ENCODE assay signal across 31 cellular contexts in the genomic region with DNA sequence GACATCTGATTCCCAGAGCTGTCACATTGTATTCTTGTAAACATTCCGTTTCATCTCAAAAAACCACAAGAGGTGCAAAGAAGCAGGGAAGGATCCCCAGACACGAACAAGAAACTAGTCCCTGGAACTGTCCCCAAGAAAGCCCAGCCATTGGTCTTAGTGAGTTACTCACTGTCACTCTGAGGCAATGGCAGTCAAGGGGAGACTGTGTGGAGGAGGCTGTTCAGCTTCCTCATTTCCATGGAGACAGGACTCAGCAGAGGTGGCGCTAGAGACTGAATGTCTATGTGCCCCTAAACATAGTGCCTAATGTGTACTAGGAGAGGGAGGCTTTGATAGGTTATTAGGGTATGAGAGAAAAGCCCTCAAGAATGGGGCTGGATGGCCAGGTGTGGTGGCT. TPM values are rescaled to one million over a fixed set of nuclear protein-coding genes. Genes with fewer than 3 reads are reported as not detected.
DNase-seq lines count a peak whose midpoint lies in the region; ATAC-seq and TF ChIP-seq lines count a peak whose summit lies in the region.
"Had no signal": no experiment of that assay in that cellular context is flagged by ENCODE, and none has a peak within 500 bp of the region (broad histone marks: within the 10 kb centered on the region; RNA-seq: fewer than 3 reads in every experiment).

No MANE protein-coding gene starts in this region.

- H3K9ac ChIP-seq in Loucy (ENCODE audit: low read depth, low read length, poor library complexity, severe bottlenecking), result no peak overlapping the region

- H3K4me3 Mint-ChIP-seq in naive B cell, result no peak overlapping the region
- no peak overlapping the region for H3K4me3 Mint-ChIP-seq in CD8-positive, alpha-beta T cell
- H3K4me3 Mint-ChIP-seq: activated B cell treated with CpG ODN at 0.5 μM for 24 hours; activated CD4-positive, alpha-beta memory T cell treated with anti-CD3 and anti-CD28 coated beads, Interleukin-2, amount 10 ng/mL, durations not matched to agents 7 days and 5 days; activated naive CD4-positive, alpha-beta T cell treated with anti-CD3 and anti-CD28 coated beads, Interleukin-2, amount 10 ng/mL, durations not matched to agents 7 days and 5 days; neural crest cell; stimulated activated naive CD8-positive, alpha-beta T cell treated with anti-CD3 and anti-CD28 coated beads, Interleukin-15, Interleukin-2, amounts not matched to agents 100 ng/mL and 50 ng/mL, for 24 hours had no signal

- no peaks in the 10 kb centered on the region for H3K9me3 ChIP-seq in Loucy (ENCODE audit: insufficient read depth, low read depth, low read length)
- no peaks in the 10 kb centered on the region for H3K9me3 ChIP-seq in CD8-positive, alpha-beta T cell (ENCODE audit: low read length)
- H3K9me3 ChIP-seq: transverse colon had no signal

- DNase-seq in DMS53 (lab: John Stamatoyannopoulos, UW) (peak; percentile 11), DMS53 treated with DMSO at 0.1 percent for 48 hours (lab: John Stamatoyannopoulos, UW; ENCODE audit: unreplicated experiment) (no peak), SIG-M5 (lab: John Stamatoyannopoulos, UW) (peak; percentile 30), naive B cell (no peak), epidermal melanocyte (ENCODE audit: insufficient read length, low spot score) (no peak), posterior vena cava (ENCODE audit: low spot score) (no peak)
- no peak for DNase-seq in CD8-positive, alpha-beta T cell
- DNase-seq: activated B cell treated with CpG ODN at 0.5 μM for 24 hours; activated CD4-positive, alpha-beta memory T cell treated with anti-CD3 and anti-CD28 coated beads, Interleukin-2, amount 10 ng/mL, durations not matched to agents 7 days and 5 days; activated T-cell treated with anti-CD3 and anti-CD28 coated beads, Interleukin-2, amount 50 U/mL, for 48 hours; caudate nucleus; foreskin fibroblast; IMR-90; left ventricle myocardium superior; NCI-H1092; NCI-H2171; NCI-H526; PC-3; SHP77 treated with DMSO at 0.1 percent for 48 hours; small intestine; transverse colon had no signal

- H3K4me2 ChIP-seq in Loucy (ENCODE audit: low read depth, low read length, poor library complexity, severe bottlenecking), result peak overlapping the region; percentile 62
- H3K4me2 ChIP-seq: hepatocyte had no signal

- intact Hi-C loops in CD8-positive, alpha-beta T cell (cut with DNase I, micrococcal nuclease), result no loop called here
- intact Hi-C loops in posterior vena cava (cut with DNase I), result no loop called here

- H3K27ac Mint-ChIP-seq in naive B cell, result no peak overlapping the region
- H3K27ac Mint-ChIP-seq in CD8-positive, alpha-beta T cell, result no peak overlapping the region
- H3K27ac Mint-ChIP-seq: activated B cell treated with CpG ODN at 0.5 μM for 24 hours; activated CD4-positive, alpha-beta memory T cell treated with anti-CD3 and anti-CD28 coated beads, Interleukin-2, amount 10 ng/mL, durations not matched to agents 7 days and 5 days; activated naive CD4-positive, alpha-beta T cell treated with anti-CD3 and anti-CD28 coated beads, Interleukin-2, amount 10 ng/mL, durations not matched to agents 7 days and 5 days; stimulated activated naive CD8-positive, alpha-beta T cell treated with anti-CD3 and anti-CD28 coated beads, Interleukin-15, Interleukin-2, amounts not matched to agents 100 ng/mL and 50 ng/mL, for 24 hours had no signal

- H3K4me1 ChIP-seq in Loucy (ENCODE audit: insufficient read depth, low read length, poor library complexity, severe bottlenecking), result peaks cover 13% of the 10 kb centered on the region
- H3K4me1 ChIP-seq in CD8-positive, alpha-beta T cell (ENCODE audit: insufficient read depth, low read length), result no peaks in the 10 kb centered on the region
- H3K4me1 ChIP-seq: transverse colon had no signal

- no peaks in the 10 kb centered on the region for H3K79me2 ChIP-seq in Loucy (ENCODE audit: insufficient read depth, low read length)
- H3K79me2 ChIP-seq: hepatocyte had no signal

- H3K27me3 Mint-ChIP-seq in naive B cell, result peaks cover 78 to 90% (median 83%) of the 10 kb centered on the region in 3 donors
- H3K27me3 Mint-ChIP-seq in CD8-positive, alpha-beta T cell (ENCODE audit: low read depth), result peaks cover 57% of the 10 kb centered on the region

- H3K9me2 ChIP-seq in Loucy (replicated peaks; ENCODE audit: low read depth, low read length), result no peaks in the 10 kb centered on the region

- H3K9me3 Mint-ChIP-seq in naive B cell, result no peaks in the 10 kb centered on the region
- no peaks in the 10 kb centered on the region for H3K9me3 Mint-ChIP-seq in CD8-positive, alpha-beta T cell
- H3K9me3 Mint-ChIP-seq: activated B cell treated with CpG ODN at 0.5 μM for 24 hours; activated CD4-positive, alpha-beta memory T cell treated with anti-CD3 and anti-CD28 coated beads, Interleukin-2, amount 10 ng/mL, durations not matched to agents 7 days and 5 days; activated naive CD4-positive, alpha-beta T cell treated with anti-CD3 and anti-CD28 coated beads, Interleukin-2, amount 10 ng/mL, durations not matched to agents 7 days and 5 days; neural crest cell; stimulated activated naive CD8-positive, alpha-beta T cell treated with anti-CD3 and anti-CD28 coated beads, Interleukin-15, Interleukin-2, amounts not matched to agents 100 ng/mL and 50 ng/mL, for 24 hours had no signal

- no peaks in the 10 kb centered on the region for H3K27me3 ChIP-seq in Loucy (ENCODE audit: insufficient read depth, low read length, poor library complexity, severe bottlenecking)
- H3K27me3 ChIP-seq in CD8-positive, alpha-beta T cell (ENCODE audit: insufficient read depth, low read length), result no peaks in the 10 kb centered on the region

- H2AFZ ChIP-seq in Loucy (ENCODE audit: low read length), result peak overlapping the region; percentile 72
- H2AFZ ChIP-seq: hepatocyte had no signal

- no peak for TF ChIP-seq CTCF in Loucy (conservative IDR thresholded peaks at IDR 0.05; ENCODE audit: low read length)
- no peak for TF ChIP-seq CTCF in CD8-positive, alpha-beta T cell (IDR thresholded peaks at IDR 0.05)

- H4K20me1 ChIP-seq in Loucy (ENCODE audit: insufficient read depth, low read length, poor library complexity, severe bottlenecking), result no peaks in the 10 kb centered on the region

- CTCF ChIA-PET in CD8-positive, alpha-beta T cell (lab: Charles Lee), result no interaction called here

- no peak overlapping the region for H3K27ac ChIP-seq in CD8-positive, alpha-beta T cell (ENCODE audit: low read depth, low read length)
- H3K27ac ChIP-seq: 22Rv1, hepatocyte, transverse colon had no signal

- peaks cover 3 to 9% of the 10 kb centered on the region in 2 donors for H3K36me3 Mint-ChIP-seq in naive B cell
- H3K36me3 Mint-ChIP-seq in CD8-positive, alpha-beta T cell, result no peaks in the 10 kb centered on the region
- H3K36me3 Mint-ChIP-seq: activated naive CD4-positive, alpha-beta T cell treated with anti-CD3 and anti-CD28 coated beads, Interleukin-2, amount 10 ng/mL, durations not matched to agents 7 days and 5 days had no signal

- peak overlapping the region; percentile 41 for H3K4me3 ChIP-seq in Loucy (ENCODE audit: low read length, poor library complexity, severe bottlenecking)
- H3K4me3 ChIP-seq in CD8-positive, alpha-beta T cell (ENCODE audit: low read depth, low read length), result no peak overlapping the region
- H3K4me3 ChIP-seq: hepatocyte, transverse colon had no signal

- POLR2A ChIA-PET in CD8-positive, alpha-beta T cell (lab: Charles Lee), result no interaction called here

- no peaks in the 10 kb centered on the region for H3K36me3 ChIP-seq in Loucy (ENCODE audit: insufficient read depth, low read length)
- no peaks in the 10 kb centered on the region for H3K36me3 ChIP-seq in CD8-positive, alpha-beta T cell (ENCODE audit: insufficient read depth, low read length)
- H3K36me3 ChIP-seq: transverse colon had no signal

- no peaks in the 10 kb centered on the region for H3K4me1 Mint-ChIP-seq in naive B cell
- no peaks in the 10 kb centered on the region for H3K4me1 Mint-ChIP-seq in CD8-positive, alpha-beta T cell (ENCODE audit: low read depth)
- H3K4me1 Mint-ChIP-seq: activated B cell treated with CpG ODN at 0.5 μM for 24 hours, neural crest cell had no signal

- no peaks in the 10 kb centered on the region for H3F3A ChIP-seq in Loucy (ENCODE audit: low read depth)

- ATAC-seq in naive B cell (ENCODE audit: low read depth in 2 of 2), result peak; percentile 67 to 77
- ATAC-seq in CD8-positive, alpha-beta T cell, result no peak
- ATAC-seq: left ventricle myocardium superior, PC-3 had no signal

RNA-seq across cellular contexts. Expression of gene ULBP1, which starts 11.1 kb away (rescaled TPM):
- not detected for polyA plus RNA-seq in naive B cell (ENCODE audit: low read depth in 6 of 6)
- under 1 TPM; 0.28 to 0.41 TPM for total RNA-seq in CD8-positive, alpha-beta T cell
- under 1 TPM in 1 of 2 donors, not detected in 1; 0.19 TPM for total RNA-seq in posterior vena cava
- total RNA-seq: transverse colon had no signal

RNA-seq across cellular contexts. Expression of gene ULBP2, which starts 33.0 kb away (rescaled TPM):
- polyA plus RNA-seq in naive B cell (ENCODE audit: low read depth in 6 of 6), result not detected
- 1 to 10 TPM; 7.2 to 9.7 TPM for total RNA-seq in CD8-positive, alpha-beta T cell
- total RNA-seq in posterior vena cava, result under 1 TPM; 0.43 to 0.51 TPM
- total RNA-seq: transverse colon had no signal

RNA-seq across cellular contexts. Expression of gene RAET1L, which starts 50.5 kb away (rescaled TPM):
- not detected for polyA plus RNA-seq in naive B cell (ENCODE audit: low read depth in 6 of 6)
- not detected for total RNA-seq in CD8-positive, alpha-beta T cell
- total RNA-seq in posterior vena cava, result not detected
- total RNA-seq: activated B cell treated with CpG ODN at 0.5 μM for 24 hours; activated CD4-positive, alpha-beta memory T cell treated with anti-CD3 and anti-CD28 coated beads, Interleukin-2, amount 10 ng/mL, durations not matched to agents 7 days and 5 days; dermis microvascular lymphatic vessel endothelial cell; hepatocyte; IMR-90; left ventricle myocardium superior; neural crest cell; pulmonary artery endothelial cell; T-helper 1 cell treated with Interleukin-12 subunit alpha and Interleukin-12 subunit beta and Interleukin-4 antibody, amounts not matched to agents 30 ng/mL and 1 ng/mL, for 36 hours; transverse colon had no signal
- polyA plus RNA-seq: hepatocyte, IMR-90, small intestine had no signal

RNA-seq across cellular contexts. Expression of gene RAET1G, which starts 51.9 kb away (rescaled TPM):
- not detected for polyA plus RNA-seq in naive B cell (ENCODE audit: low read depth in 6 of 6)
- not detected for total RNA-seq in CD8-positive, alpha-beta T cell
- under 1 TPM in 1 of 2 donors, not detected in 1; 0.74 TPM for total RNA-seq in posterior vena cava
- total RNA-seq: activated B cell treated with CpG ODN at 0.5 μM for 24 hours; activated CD4-positive, alpha-beta memory T cell treated with anti-CD3 and anti-CD28 coated beads, Interleukin-2, amount 10 ng/mL, durations not matched to agents 7 days and 5 days; mononuclear cell; neural crest cell; T-helper 1 cell treated with Interleukin-12 subunit alpha and Interleukin-12 subunit beta and Interleukin-4 antibody, amounts not matched to agents 30 ng/mL and 1 ng/mL, for 36 hours; transverse colon had no signal

Comparison
In these comparisons a context has a peak if more than half of its experiments do, and no peak if none do; other contexts are left out.
1. DNase-seq: peak in DMS53 (single experiment) and SIG-M5 (single experiment); none in DMS53 treated with DMSO at 0.1 percent for 48 hours (single experiment), naive B cell (single experiment), CD8-positive, alpha-beta T cell (0 of 7), epidermal melanocyte (single experiment) and posterior vena cava (single experiment).
2. RNA of gene ULBP2, which starts 33.0 kb away (total RNA-seq): 7.2 to 9.7 TPM in CD8-positive, alpha-beta T cell; 0.43 to 0.51 TPM in posterior vena cava; every median in the first group is over 4 times any median in the second.